In genomic region chr3:182683335-182684257, GRCh38 we compare ENCODE assay signal across 8 cellular contexts.
DNase-seq lines count a peak whose midpoint lies in the region; ATAC-seq and TF ChIP-seq lines count a peak whose summit lies in the region.

No MANE protein-coding gene starts in this region.

- H3K36me3 ChIP-seq in muscle layer of duodenum (ENCODE audit: control insufficient read depth in 1 of 2, insufficient read depth in 2 of 2, low read length in 2 of 2): no peaks in the 10 kb centered on the region

- H3K27me3 ChIP-seq in muscle layer of duodenum (ENCODE audit: low read depth, low read length): peaks cover 12% of the 10 kb centered on the region

- DNase-seq in Caki2 (ENCODE audit: low read depth) (peak; percentile 74), HS-27A (ENCODE audit: low read depth) (peak; percentile 39), NOMO-1 (lab: John Stamatoyannopoulos, UW; ENCODE audit: unreplicated experiment in 2 of 2) (peak; percentile 13 to 71), erythroblast (lab: John Stamatoyannopoulos, UW) (peak; percentile 64 to 78)
- DNase-seq in activated CD8-positive, alpha-beta memory T cell treated with anti-CD3 and anti-CD28 coated beads, Interleukin-2, amount 50 U/mL, for 48 hours: peak; percentile 70
- DNase-seq in stimulated activated naive CD8-positive, alpha-beta T cell treated with anti-CD3 and anti-CD28 coated beads, Interleukin-15, Interleukin-2, amounts not matched to agents 100 U/mL and 50 U/mL, for 24 hours: peak; percentile 63

- H3K4me1 ChIP-seq in muscle layer of duodenum (ENCODE audit: control insufficient read depth in 1 of 2, insufficient read depth in 2 of 2, low read length in 2 of 2): peaks cover 0 to 8% of the 10 kb centered on the region in 2 donors

- peak overlapping the region; percentile 63 to 86 for H3K4me3 ChIP-seq in muscle layer of duodenum (ENCODE audit: low read depth in 1 of 2, low read length in 2 of 2)

- H3K9me3 ChIP-seq in muscle layer of duodenum (ENCODE audit: control insufficient read depth in 1 of 2, low read length in 2 of 2): no peaks in the 10 kb centered on the region

- in situ Hi-C loops in Caki2 (cut with HindIII; ENCODE audit: low pct_unique_long_range_greater_than_20kb, low sequenced_read_pairs): no loop called here

- TF ChIP-seq POLR2A in erythroblast (IDR thresholded peaks at IDR 0.05; ENCODE audit: low read length): no peak

- no peak overlapping the region for H3K27ac ChIP-seq in muscle layer of duodenum (ENCODE audit: low read length)

- ATAC-seq in GM19467 (IDR thresholded peaks at IDR 0.05; ENCODE audit: unreplicated experiment): peak; percentile 53
- ATAC-seq in stimulated activated naive CD8-positive, alpha-beta T cell treated with anti-CD3 and anti-CD28 coated beads, Interleukin-15, Interleukin-2, amounts not matched to agents 100 U/mL and 50 U/mL, for 24 hours: peak; percentile 69
